Comparison of ENCODE assay signal across 1 cellular context in the genomic region with DNA sequence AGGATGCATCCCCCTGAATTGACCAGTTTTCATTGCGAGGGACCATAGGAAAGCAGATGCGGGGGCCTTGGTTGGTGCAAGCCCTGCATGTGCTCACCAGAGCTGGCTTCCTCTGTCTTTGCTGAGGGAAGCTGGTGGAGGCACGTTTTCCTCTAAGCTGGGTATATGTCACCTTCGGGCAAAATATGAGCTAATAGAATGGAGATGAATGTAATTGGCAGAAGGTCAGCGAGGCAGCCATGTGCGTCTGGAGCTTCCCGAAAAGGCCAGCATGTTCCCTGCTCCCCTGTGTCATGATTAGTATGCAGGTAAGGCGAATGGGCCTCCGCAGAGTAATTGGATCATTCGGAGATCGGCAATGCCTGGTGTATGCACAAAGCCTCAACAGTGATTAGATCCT.
TF ChIP-seq lines count a peak whose summit lies in the region.

No MANE protein-coding gene starts in this region.

TF ChIP-seq in SK-N-SH treated with all-trans-retinoic acid at 6 μM for 48 hours, 23 proteins besides CTCF, POLR2A, EP300 and RAD21 (continued from another document):
- TF ChIP-seq, protein P1, sequence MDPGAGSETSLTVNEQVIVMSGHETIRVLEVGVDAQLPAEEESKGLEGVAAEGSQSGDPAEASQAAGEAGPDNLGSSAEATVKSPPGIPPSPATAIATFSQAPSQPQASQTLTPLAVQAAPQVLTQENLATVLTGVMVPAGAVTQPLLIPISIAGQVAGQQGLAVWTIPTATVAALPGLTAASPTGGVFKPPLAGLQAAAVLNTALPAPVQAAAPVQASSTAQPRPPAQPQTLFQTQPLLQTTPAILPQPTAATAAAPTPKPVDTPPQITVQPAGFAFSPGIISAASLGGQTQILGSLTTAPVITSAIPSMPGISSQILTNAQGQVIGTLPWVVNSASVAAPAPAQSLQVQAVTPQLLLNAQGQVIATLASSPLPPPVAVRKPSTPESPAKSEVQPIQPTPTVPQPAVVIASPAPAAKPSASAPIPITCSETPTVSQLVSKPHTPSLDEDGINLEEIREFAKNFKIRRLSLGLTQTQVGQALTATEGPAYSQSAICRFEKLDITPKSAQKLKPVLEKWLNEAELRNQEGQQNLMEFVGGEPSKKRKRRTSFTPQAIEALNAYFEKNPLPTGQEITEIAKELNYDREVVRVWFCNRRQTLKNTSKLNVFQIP (CRISPR knock-in tag; IDR thresholded peaks at IDR 0.05; ENCODE audit: borderline replicate concordance, low read depth): no peak
